Comparison of ENCODE assay signal across 8 cellular contexts in the genomic region with DNA sequence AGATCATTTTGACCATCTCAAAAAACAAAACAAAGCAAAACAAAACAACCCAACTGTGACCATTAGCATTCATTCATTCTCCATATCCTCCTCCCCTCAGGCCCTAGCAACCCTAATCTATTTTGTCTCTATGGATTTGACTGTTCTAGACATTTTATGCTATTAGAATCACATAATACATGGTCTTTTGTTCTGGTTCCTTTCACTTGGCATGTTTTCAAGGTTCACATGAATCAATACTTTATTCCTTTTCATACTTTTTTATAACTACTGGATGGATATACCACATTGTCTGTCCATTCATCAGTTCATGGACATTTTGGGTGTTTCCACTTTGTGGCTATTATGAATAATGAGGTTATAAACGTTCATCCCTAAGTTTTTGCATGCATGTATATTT.
"Had no signal": no experiment of that assay in that cellular context is flagged by ENCODE, and none has a peak within 500 bp of the region (broad histone marks: within the 10 kb centered on the region; RNA-seq: fewer than 3 reads in every experiment).

No MANE protein-coding gene starts in this region.

- H3K4me3 ChIP-seq: GM23248, GM23338, HAP-1 had no signal

- H3K36me3 ChIP-seq: HAP-1 had no signal

- ATAC-seq: GM23338, HCT116 had no signal

- DNase-seq: GM23248, GOT3, H9, HCEC 1CT, HFFc6 had no signal
